ENCODE assay signal across 8 cellular contexts in the genomic region with DNA sequence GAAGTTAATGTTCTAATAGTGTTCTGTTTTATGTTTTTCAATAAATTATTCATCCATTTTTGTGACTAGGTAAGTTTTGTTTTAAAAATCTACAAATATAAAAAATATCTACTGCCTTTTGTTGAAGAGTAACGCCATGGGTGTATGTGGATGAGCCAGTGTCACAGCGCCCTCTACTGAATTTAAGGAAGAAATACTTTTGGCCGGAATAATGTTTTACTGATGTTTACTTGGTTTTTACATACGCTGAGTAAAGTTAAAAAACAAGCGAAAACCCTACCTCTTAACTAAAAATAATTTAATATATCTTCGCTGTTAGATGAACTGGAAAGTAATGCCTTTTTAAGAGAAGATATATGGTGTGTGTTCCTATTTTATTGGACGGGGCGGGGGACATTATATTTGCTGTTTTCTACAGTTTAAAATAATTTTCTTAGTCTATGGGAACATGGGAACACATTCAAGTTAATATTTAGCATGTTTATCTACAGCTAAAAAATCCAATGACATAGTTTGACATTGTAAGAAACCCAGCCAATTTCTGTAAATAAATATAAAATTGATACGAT.
DNase-seq lines count a peak whose midpoint lies in the region; ATAC-seq and TF ChIP-seq lines count a peak whose summit lies in the region.

No MANE protein-coding gene starts in this region.

- peak; percentile 67 for ATAC-seq in GM18867 (IDR thresholded peaks at IDR 0.05; ENCODE audit: unreplicated experiment)
- peak; percentile 66 for ATAC-seq in HG03139 (IDR thresholded peaks at IDR 0.05; ENCODE audit: unreplicated experiment)
- no peak for ATAC-seq in HG03460 (IDR thresholded peaks at IDR 0.05; ENCODE audit: unreplicated experiment)

- no peak overlapping the region for H3K27ac ChIP-seq in transverse colon

- no peaks in the 10 kb centered on the region for H3K9me3 ChIP-seq in transverse colon

- H3K27ac Mint-ChIP-seq in MCF 10A (ENCODE audit: low read depth, unreplicated experiment), result no peak overlapping the region

- TF ChIP-seq CTCF in MCF 10A (IDR thresholded peaks at IDR 0.05; ENCODE audit: unreplicated experiment) (peak; percentile 78), kidney epithelial cell (IDR thresholded peaks at IDR 0.05; ENCODE audit: insufficient read depth, low read length, poor library complexity, severe bottlenecking) (peak; percentile 59), transverse colon (IDR thresholded peaks at IDR 0.05) (peak; percentile 70 to 79 (median 75))

- H3K9me3 Mint-ChIP-seq in MCF 10A (ENCODE audit: unreplicated experiment), result no peaks in the 10 kb centered on the region

- H3K27me3 Mint-ChIP-seq in MCF 10A (ENCODE audit: insufficient read depth, unreplicated experiment), result no peaks in the 10 kb centered on the region

- no peak overlapping the region for H3K4me3 Mint-ChIP-seq in MCF 10A (ENCODE audit: unreplicated experiment)

- H3K4me1 ChIP-seq in transverse colon, result peaks cover 0 to 3% (median 0%) of the 10 kb centered on the region in 4 donors

- DNase-seq in COR-L47 (lab: John Stamatoyannopoulos, UW) (peak; percentile 33), NCI-H748 treated with DMSO at 0.1 percent for 48 hours (lab: John Stamatoyannopoulos, UW) (peak; percentile 56), MCF 10A (ENCODE audit: unreplicated experiment) (peak; percentile 41), kidney epithelial cell (ENCODE audit: low read depth) (no peak), transverse colon (no peak)

- peaks cover 5% of the 10 kb centered on the region for H3K4me1 Mint-ChIP-seq in MCF 10A (ENCODE audit: insufficient read depth, unreplicated experiment)

- in situ Hi-C loops in transverse colon (cut with MboI; ENCODE audit: low pct_ligation_motif_present in 1 of 4, low pct_unique_long_range_greater_than_20kb in 1 of 4, low sequenced_read_pairs in 3 of 4), result loop anchor here (5.0 to 25.0 kb wide), 6 partner anchors 103 to 343 kb away; no protein-coding TSS in a partner anchor

- TF ChIP-seq POLR2A in transverse colon (IDR thresholded peaks at IDR 0.05), result no peak

- H3K4me3 ChIP-seq in kidney epithelial cell (ENCODE audit: low read depth, low read length) (no peak overlapping the region), transverse colon (no peak overlapping the region)

- H3K27me3 ChIP-seq in kidney epithelial cell (ENCODE audit: control insufficient read depth, insufficient read depth, low read length) (no peaks in the 10 kb centered on the region), transverse colon (no peaks in the 10 kb centered on the region)

- CTCF ChIA-PET in MCF 10A (lab: Yijun Ruan, JAX), result interaction anchor here (0.6 to 6.5 kb wide), 13 partner anchors 9 to 351 kb away, joined by 3 to 92 read pairs (median 4); no protein-coding TSS in a partner anchor

- 19 to 22% methylated on average over 9 of the region's 9 CpGs for WGBS in transverse colon (ENCODE audit: low coverage in 1 of 2), 2 donors

- TF ChIP-seq EP300 in transverse colon (IDR thresholded peaks at IDR 0.05; ENCODE audit: low read depth), result no peak

- BruUV-seq in MCF 10A (replicated peaks; lab: Mats Ljungman, UMichigan), result no TSS peak

- POLR2A ChIA-PET in MCF 10A (lab: Yijun Ruan, JAX), result interaction anchor here (0.6 to 1.8 kb wide), 3 partner anchors 120 to 334 kb away, joined by 3 to 9 read pairs (median 6); no protein-coding TSS in a partner anchor

- intact Hi-C loops in MCF 10A (cut with micrococcal nuclease), result loop anchor here (1.0 to 2.0 kb wide), 5 partner anchors 86 to 352 kb away; a partner anchor contains a TSS
- intact Hi-C loops in transverse colon (cut with DNase I; ENCODE audit: low total_unique reads), result loop anchor here (5.0 kb wide), 1 partner anchor 338 kb away; no protein-coding TSS in a partner anchor

- H3K36me3 Mint-ChIP-seq in MCF 10A (ENCODE audit: insufficient read depth, unreplicated experiment), result no peaks in the 10 kb centered on the region

- H3K36me3 ChIP-seq in kidney epithelial cell (ENCODE audit: control insufficient read depth, insufficient read depth, low read length) (no peaks in the 10 kb centered on the region), transverse colon (no peaks in the 10 kb centered on the region)

Comparison
In these comparisons a context has a peak if more than half of its experiments do, and no peak if none do; other contexts are left out.
1. DNase-seq: peak in COR-L47 (single experiment), NCI-H748 treated with DMSO at 0.1 percent for 48 hours (single experiment) and MCF 10A (single experiment); none in kidney epithelial cell (single experiment) and transverse colon (single experiment).
2. Peak in every context shown above with its lines, with median percentiles within 50 percentile points of each other: CTCF ChIP-seq.